ENCODE assay signal across 28 cellular contexts in the genomic region with DNA sequence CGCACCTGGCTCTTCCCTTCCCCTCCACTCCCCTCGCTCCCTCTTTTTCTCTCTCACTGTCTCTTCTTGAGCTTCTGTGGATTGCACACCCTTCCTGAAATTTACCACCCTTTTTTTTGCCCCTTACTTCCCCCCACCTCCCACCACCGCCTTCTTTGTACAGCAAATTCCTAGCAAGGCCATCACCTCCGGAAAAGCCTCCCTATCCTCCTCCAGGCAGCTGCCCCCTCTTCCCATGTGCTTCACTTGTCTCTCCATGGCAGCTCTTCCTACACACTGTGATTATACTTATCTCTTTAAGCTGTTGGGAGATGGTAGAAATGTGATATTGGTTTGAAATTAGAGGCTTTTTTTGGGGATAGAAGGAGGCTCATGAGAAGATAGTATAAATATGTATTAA. TPM values are rescaled to one million over a fixed set of nuclear protein-coding genes. Genes with fewer than 3 reads are reported as not detected.
"Had no signal": no experiment of that assay in that cellular context is flagged by ENCODE, and none has a peak within 500 bp of the region (broad histone marks: within the 10 kb centered on the region; RNA-seq: fewer than 3 reads in every experiment).

No MANE protein-coding gene starts in this region.

- ATAC-seq: activated CD4-positive, alpha-beta T cell treated with anti-CD3 and anti-CD28 coated beads for 36 hours; activated CD4-positive, CD25-positive, alpha-beta regulatory T cell treated with anti-CD3 and anti-CD28 coated beads, Interleukin-2, amount 50 U/mL, for 24 hours; activated CD8-positive, alpha-beta T cell treated with anti-CD3 and anti-CD28 coated beads, Interleukin-2, amount 10 ng/mL, durations not matched to agents 7 days and 5 days; body of pancreas; Panc1; WTC11 had no signal

- H3K4me1 Mint-ChIP-seq: activated CD4-positive, alpha-beta T cell treated with anti-CD3 and anti-CD28 coated beads, Interleukin-2, amount 10 ng/mL, durations not matched to agents 7 days and 5 days; activated naive CD8-positive, alpha-beta T cell treated with anti-CD3 and anti-CD28 coated beads, Interleukin-2, amount 10 ng/mL, durations not matched to agents 7 days and 5 days had no signal

- H3K4me3 Mint-ChIP-seq: activated CD4-positive, alpha-beta T cell treated with anti-CD3 and anti-CD28 coated beads for 36 hours; activated CD4-positive, alpha-beta T cell treated with anti-CD3 and anti-CD28 coated beads, Interleukin-2, amount 10 ng/mL, durations not matched to agents 7 days and 5 days; activated CD8-positive, alpha-beta T cell treated with anti-CD3 and anti-CD28 coated beads, Interleukin-2, amount 10 ng/mL, durations not matched to agents 7 days and 5 days; activated naive CD8-positive, alpha-beta T cell treated with anti-CD3 and anti-CD28 coated beads, Interleukin-2, amount 10 ng/mL, durations not matched to agents 7 days and 5 days; activated T-cell treated with anti-CD3 and anti-CD28 coated beads, Interleukin-2, amount 50 U/mL, for 24 hours; T-helper 1 cell treated with Interleukin-12 subunit alpha and Interleukin-12 subunit beta and Interleukin-4 antibody, amounts not matched to agents 30 μg/mL and 1 μg/mL, for 36 hours; T-helper 2 cell treated with Interferon-gamma antibody and Interleukin-4, amounts not matched to agents 5 μg/mL and 100 μg/mL, for 36 hours; WTC11 had no signal

- H3K36me3 Mint-ChIP-seq: WTC11 had no signal

- H3K9me3 Mint-ChIP-seq: activated CD4-positive, alpha-beta T cell treated with anti-CD3 and anti-CD28 coated beads, Interleukin-2, amount 10 ng/mL, durations not matched to agents 7 days and 5 days; activated T-cell treated with anti-CD3 and anti-CD28 coated beads, Interleukin-2, amount 50 U/mL, for 24 hours; T-helper 1 cell treated with Interleukin-12 subunit alpha and Interleukin-12 subunit beta and Interleukin-4 antibody, amounts not matched to agents 30 μg/mL and 1 μg/mL, for 36 hours; T-helper 2 cell treated with Interferon-gamma antibody and Interleukin-4, amounts not matched to agents 5 μg/mL and 100 μg/mL, for 36 hours; WTC11 had no signal

- H3K27ac Mint-ChIP-seq: activated CD4-positive, alpha-beta T cell treated with anti-CD3 and anti-CD28 coated beads for 36 hours; activated CD4-positive, alpha-beta T cell treated with anti-CD3 and anti-CD28 coated beads, Interleukin-2, amount 10 ng/mL, durations not matched to agents 7 days and 5 days; activated CD8-positive, alpha-beta T cell treated with anti-CD3 and anti-CD28 coated beads, Interleukin-2, amount 10 ng/mL, durations not matched to agents 7 days and 5 days; activated naive CD8-positive, alpha-beta T cell treated with anti-CD3 and anti-CD28 coated beads, Interleukin-2, amount 10 ng/mL, durations not matched to agents 7 days and 5 days; activated T-cell treated with anti-CD3 and anti-CD28 coated beads, Interleukin-2, amount 50 U/mL, for 24 hours; T-helper 1 cell treated with Interleukin-12 subunit alpha and Interleukin-12 subunit beta and Interleukin-4 antibody, amounts not matched to agents 30 μg/mL and 1 μg/mL, for 36 hours; T-helper 2 cell treated with Interferon-gamma antibody and Interleukin-4, amounts not matched to agents 5 μg/mL and 100 μg/mL, for 36 hours; WTC11 had no signal

- DNase-seq: activated CD4-positive, alpha-beta T cell treated with anti-CD3 and anti-CD28 coated beads for 36 hours; activated CD4-positive, alpha-beta T cell treated with anti-CD3 and anti-CD28 coated beads, Interleukin-2, amount 10 ng/mL, durations not matched to agents 7 days and 5 days; activated CD4-positive, alpha-beta T cell treated with anti-CD3 and anti-CD28 coated beads, Interleukin-2, amount 50 U/mL, for 48 hours; activated CD8-positive, alpha-beta T cell treated with anti-CD3 and anti-CD28 coated beads, Interleukin-2, amount 10 ng/mL, durations not matched to agents 7 days and 5 days; activated effector memory CD4-positive, alpha-beta T cell treated with Interleukin-2 at 50 U/mL for 16 hours; activated naive CD4-positive, alpha-beta T cell treated with anti-CD3 and anti-CD28 coated beads, Interleukin-2, amount 50 U/mL, for 16 hours; activated naive CD8-positive, alpha-beta T cell treated with anti-CD3 and anti-CD28 coated beads, Interleukin-2, amount 10 ng/mL, durations not matched to agents 7 days and 5 days; activated T-cell treated with anti-CD3 and anti-CD28 coated beads, Interleukin-2, amount 50 U/mL, for 24 hours; body of pancreas; central memory CD4-positive, alpha-beta T cell; NCI-H1105; NCI-H1417 treated with DMSO at 0.1 percent for 48 hours; NCI-H187 treated with DMSO at 0.1 percent for 48 hours; NCI-H2081; NCI-H2171 treated with DMSO at 0.1 percent for 48 hours; NCI-H2227 treated with DMSO at 0.1 percent for 48 hours; NCI-H446 treated with DMSO at 0.1 percent for 48 hours; NCI-H524; NCI-H69; NCI-H82; SHP77 treated with DMSO at 0.1 percent for 48 hours; SK-N-SH had no signal

- H3K27me3 Mint-ChIP-seq: activated CD4-positive, alpha-beta T cell treated with anti-CD3 and anti-CD28 coated beads for 36 hours; activated CD4-positive, alpha-beta T cell treated with anti-CD3 and anti-CD28 coated beads, Interleukin-2, amount 10 ng/mL, durations not matched to agents 7 days and 5 days; activated naive CD8-positive, alpha-beta T cell treated with anti-CD3 and anti-CD28 coated beads, Interleukin-2, amount 10 ng/mL, durations not matched to agents 7 days and 5 days; activated T-cell treated with anti-CD3 and anti-CD28 coated beads, Interleukin-2, amount 50 U/mL, for 24 hours had no signal

RNA-seq across cellular contexts. Expression of a gene that starts 28.3 kb away (rescaled TPM):
- total RNA-seq: activated CD4-positive, alpha-beta T cell treated with anti-CD3 and anti-CD28 coated beads for 36 hours; activated CD4-positive, alpha-beta T cell treated with anti-CD3 and anti-CD28 coated beads, Interleukin-2, amount 10 ng/mL, durations not matched to agents 7 days and 5 days; activated CD8-positive, alpha-beta T cell treated with anti-CD3 and anti-CD28 coated beads, Interleukin-2, amount 10 ng/mL, durations not matched to agents 7 days and 5 days; activated naive CD8-positive, alpha-beta T cell treated with anti-CD3 and anti-CD28 coated beads, Interleukin-2, amount 10 ng/mL, durations not matched to agents 7 days and 5 days; body of pancreas; bronchial epithelial cell; WTC11 had no signal
